ENCODE assay signal across 11 cellular contexts in genomic region chr7:112495156-112495788, GRCh38.
"Had no signal": no experiment of that assay in that cellular context is flagged by ENCODE, and none has a peak within 500 bp of the region (broad histone marks: within the 10 kb centered on the region; RNA-seq: fewer than 3 reads in every experiment).

No MANE protein-coding gene starts in this region.

- H3K27ac ChIP-seq: gastrocnemius medialis, left ventricle myocardium inferior, neutrophil, ovary, right lobe of liver, upper lobe of right lung, VCaP had no signal

- H3K9me3 ChIP-seq: gastrocnemius medialis, left ventricle myocardium inferior, neutrophil, ovary, right lobe of liver, upper lobe of right lung had no signal

- H3K36me3 ChIP-seq: left ventricle myocardium inferior, ovary, right lobe of liver, upper lobe of right lung had no signal

- H3K4me1 ChIP-seq: upper lobe of right lung had no signal

- H3K4me3 ChIP-seq: gastrocnemius medialis, left ventricle myocardium inferior, ovary, right lobe of liver, upper lobe of right lung had no signal

- DNase-seq: stimulated activated naive B cell treated with anti-CD40 and anti-IgM and Interleukin-4, amounts not matched to agents 10 μg/mL and 1 μg/mL and 100 μg/mL, for 72 hours; upper lobe of right lung had no signal

- H3K27me3 ChIP-seq: gastrocnemius medialis, ovary, right lobe of liver, upper lobe of right lung had no signal

- ATAC-seq: activated CD4-positive, CD25-positive, alpha-beta regulatory T cell treated with anti-CD3 and anti-CD28 coated beads, Interleukin-2, amount 50 U/mL, for 24 hours; activated CD8-positive, alpha-beta memory T cell treated with anti-CD3 and anti-CD28 coated beads, Interleukin-2, amount 10 ng/mL, durations not matched to agents 7 days and 5 days; activated CD8-positive, alpha-beta T cell treated with anti-CD3 and anti-CD28 coated beads for 36 hours had no signal
